ENCODE assay signal across 9 cellular contexts in genomic region chr4:110586137-110586850, GRCh38. TPM values are rescaled to one million over a fixed set of nuclear protein-coding genes. Genes with fewer than 3 reads are reported as not detected.
DNase-seq lines count a peak whose midpoint lies in the region; ATAC-seq and TF ChIP-seq lines count a peak whose summit lies in the region.
"Had no signal": no experiment of that assay in that cellular context is flagged by ENCODE, and none has a peak within 500 bp of the region (broad histone marks: within the 10 kb centered on the region; RNA-seq: fewer than 3 reads in every experiment).

No MANE protein-coding gene starts in this region.

- no peak overlapping the region for H3K9ac ChIP-seq in smooth muscle cell (ENCODE audit: low read depth)

- no peaks in the 10 kb centered on the region for H4K20me1 ChIP-seq in smooth muscle cell (ENCODE audit: low read depth)

- H3K36me3 ChIP-seq in smooth muscle cell (ENCODE audit: low read depth) (no peaks in the 10 kb centered on the region), spleen (no peaks in the 10 kb centered on the region)

- no peak for TF ChIP-seq POLR2A in spleen (IDR thresholded peaks at IDR 0.05)

- ATAC-seq in Right ventricle myocardium inferior (peak; percentile 34), HG02884 (IDR thresholded peaks at IDR 0.05; ENCODE audit: unreplicated experiment) (no peak)
- no peak for ATAC-seq in activated naive CD4-positive, alpha-beta T cell treated with anti-CD3 and anti-CD28 coated beads, Interleukin-2, amount 50 U/mL, for 72 hours

- H3K9me3 ChIP-seq in smooth muscle cell (replicated peaks; ENCODE audit: low read depth) (no peaks in the 10 kb centered on the region), spleen (no peaks in the 10 kb centered on the region)

- peaks cover 0 to 4% of the 10 kb centered on the region in 2 donors for H3K36me3 Mint-ChIP-seq in activated naive CD4-positive, alpha-beta T cell treated with anti-CD3 and anti-CD28 coated beads, Interleukin-2, amount 50 U/mL, for 72 hours
- H3K36me3 Mint-ChIP-seq: activated naive CD8-positive, alpha-beta T cell treated with anti-CD3 and anti-CD28 coated beads, Interleukin-2, amount 10 ng/mL, durations not matched to agents 7 days and 5 days had no signal

- H2AFZ ChIP-seq in smooth muscle cell (ENCODE audit: low read depth), result no peak overlapping the region

- DNase-seq in Right ventricle myocardium inferior (ENCODE audit: missing footprints) (no peak), cardiac septum (ENCODE audit: low spot score) (no peak), RPMI7951 (ENCODE audit: low read depth) (peak; percentile 61), fibroblast of the conjunctiva (ENCODE audit: low read depth) (peak; percentile 66), smooth muscle cell (lab: John Stamatoyannopoulos, UW; ENCODE audit: unreplicated experiment) (no peak), spleen (no peak)
- DNase-seq in activated naive CD4-positive, alpha-beta T cell treated with anti-CD3 and anti-CD28 coated beads, Interleukin-2, amount 50 U/mL, for 72 hours (ENCODE audit: low spot score in 2 of 2), result no peak
- DNase-seq: activated naive CD8-positive, alpha-beta T cell treated with anti-CD3 and anti-CD28 coated beads, Interleukin-2, amount 10 ng/mL, durations not matched to agents 7 days and 5 days had no signal

- no peak overlapping the region for H3K27ac Mint-ChIP-seq in activated naive CD4-positive, alpha-beta T cell treated with anti-CD3 and anti-CD28 coated beads, Interleukin-2, amount 50 U/mL, for 72 hours
- H3K27ac Mint-ChIP-seq: activated naive CD8-positive, alpha-beta T cell treated with anti-CD3 and anti-CD28 coated beads, Interleukin-2, amount 10 ng/mL, durations not matched to agents 7 days and 5 days had no signal

- H3K79me2 ChIP-seq in smooth muscle cell (ENCODE audit: low read depth), result peaks cover 5% of the 10 kb centered on the region

- H3K27me3 ChIP-seq in smooth muscle cell (ENCODE audit: low read depth), result no peaks in the 10 kb centered on the region
- peaks cover 0 to 25% (median 0%) of the 10 kb centered on the region in 7 donors for H3K27me3 ChIP-seq in spleen (replicated peaks in 1 of 7)

- no peaks in the 10 kb centered on the region for H3F3A ChIP-seq in smooth muscle cell (ENCODE audit: low read depth)

- H3K9me3 Mint-ChIP-seq in activated naive CD4-positive, alpha-beta T cell treated with anti-CD3 and anti-CD28 coated beads, Interleukin-2, amount 50 U/mL, for 72 hours, result no peaks in the 10 kb centered on the region

- H3K4me2 ChIP-seq in smooth muscle cell, result peak overlapping the region; percentile 72

- H3K4me3 ChIP-seq in smooth muscle cell (no peak overlapping the region), spleen (no peak overlapping the region)

- intact Hi-C loops in Right ventricle myocardium inferior (cut with DNase I), result no loop called here
- intact Hi-C loops in cardiac septum (cut with DNase I), result no loop called here
- intact Hi-C loops in spleen (cut with DNase I; ENCODE audit: low total_unique reads), result no loop called here

- WGBS in smooth muscle cell (ENCODE audit: low lambda C conversion rate), result 30% methylated on average over 6 of the region's 6 CpGs
- WGBS in spleen, 5 donors, result 11 to 17% (median 13%) methylated on average over 6 of the region's 6 CpGs

- no peaks in the 10 kb centered on the region for H3K4me1 ChIP-seq in smooth muscle cell (ENCODE audit: low read depth)
- H3K4me1 ChIP-seq in spleen, result no peaks in the 10 kb centered on the region

- H3K27ac ChIP-seq in smooth muscle cell (ENCODE audit: low read depth), result no peak overlapping the region
- H3K27ac ChIP-seq in spleen, result no peak overlapping the region

- TF ChIP-seq CTCF in smooth muscle cell (IDR thresholded peaks at IDR 0.05; ENCODE audit: borderline replicate concordance, insufficient read depth, poor library complexity, severe bottlenecking) (peak; percentile 36), spleen (IDR thresholded peaks at IDR 0.05 in 8 of 11, conservative IDR thresholded peaks at IDR 0.05 in 3 of 11) (peak in 3 of 11 experiments; percentile 6 to 27 (median 13))

RNA-seq across cellular contexts. Expression of gene PITX2, which starts 36.6 kb away (rescaled TPM):
- not detected for total RNA-seq in Right ventricle myocardium inferior
- total RNA-seq in cardiac septum, result 1.0 TPM
- 0.48 TPM in 1 of 2 replicates, not detected in the other for total RNA-seq in RPMI7951 (2014; rRNA removed; shearing (Covaris generic))
- total RNA-seq in smooth muscle cell, result 269 and 289 TPM in 2 replicates
- 382 and 543 TPM in 2 replicates for polyA plus RNA-seq in smooth muscle cell
- total RNA-seq in activated naive CD4-positive, alpha-beta T cell treated with anti-CD3 and anti-CD28 coated beads, Interleukin-2, amount 50 U/mL, for 72 hours, result not detected
- not detected for total RNA-seq in spleen
- polyA plus RNA-seq in spleen, result under 1 TPM in 1 of 3 donors, not detected in 2; 0.12 TPM
- total RNA-seq: activated naive CD8-positive, alpha-beta T cell treated with anti-CD3 and anti-CD28 coated beads, Interleukin-2, amount 10 ng/mL, durations not matched to agents 7 days and 5 days had no signal

Comparison
In these comparisons a context has a peak if more than half of its experiments do, and no peak if none do; other contexts are left out.
1. DNase-seq: peak in RPMI7951 (single experiment) and fibroblast of the conjunctiva (single experiment); none in Right ventricle myocardium inferior (single experiment), cardiac septum (single experiment), smooth muscle cell (single experiment), activated naive CD4-positive, alpha-beta T cell treated with anti-CD3 and anti-CD28 coated beads, Interleukin-2, amount 50 U/mL, for 72 hours (0 of 2) and spleen (single experiment).
2. RNA of gene PITX2, which starts 36.6 kb away (total RNA-seq): 269 to 289 TPM in smooth muscle cell; 1.0 TPM in cardiac septum (single experiment), 0.48 TPM in RPMI7951, not detected in activated naive CD4-positive, alpha-beta T cell treated with anti-CD3 and anti-CD28 coated beads, Interleukin-2, amount 50 U/mL, for 72 hours, not detected in Right ventricle myocardium inferior (single experiment) and not detected in spleen; every median in the first group is over 100 times any median in the second.